In the genomic region with DNA sequence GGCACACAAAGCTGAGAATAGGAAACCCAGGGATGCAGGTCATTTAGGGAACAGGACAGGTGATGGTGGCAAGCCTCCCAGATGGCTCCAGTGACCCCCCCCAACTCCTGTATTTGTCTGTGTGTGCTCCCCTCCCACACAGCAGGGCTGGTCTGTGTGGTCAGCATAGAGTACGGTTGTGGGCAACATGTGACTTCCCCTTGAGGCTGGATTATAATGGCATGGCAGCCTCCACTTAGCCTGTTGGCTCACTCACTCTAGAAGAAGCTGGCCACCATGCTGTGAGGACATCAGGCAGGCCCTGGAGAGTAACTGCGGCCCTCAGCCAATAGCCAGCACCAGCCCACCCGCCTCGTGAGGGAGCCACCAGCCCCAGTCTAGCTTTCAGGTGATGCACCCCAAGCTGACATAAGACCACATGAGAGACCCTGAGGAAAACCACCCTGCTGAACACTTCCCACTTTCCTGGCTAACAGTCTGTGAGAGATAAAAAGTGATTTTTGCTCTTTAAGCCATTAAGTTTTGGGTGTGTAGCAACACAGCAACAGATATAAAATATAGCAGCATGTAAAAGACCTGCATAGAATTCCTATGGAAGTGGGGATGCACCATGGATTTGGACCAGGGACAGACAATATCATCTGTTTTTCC, we compare ENCODE assay signal across 7 cellular contexts.
DNase-seq lines count a peak whose midpoint lies in the region; ATAC-seq and TF ChIP-seq lines count a peak whose summit lies in the region.
"Not testable (repeated sequence)": the region's sequence is repeated elsewhere in the genome, so short reads cannot be mapped to it uniquely, and the experiment has no call there.

No MANE protein-coding gene starts in this region.

- in situ Hi-C loops in KBM-7 (cut with MboI; ENCODE audit: low pct_unique_long_range_greater_than_20kb, low sequenced_read_pairs) = not testable (repeated sequence)

- H3K9me3 Mint-ChIP-seq in CD4-positive, alpha-beta T cell; activated T-cell treated with anti-CD3 and anti-CD28 coated beads, Interleukin-2, amount 50 U/mL, for 24 hours; immature natural killer cell; natural killer cell; stimulated activated effector memory CD8-positive, alpha-beta T cell treated with anti-CD3 and anti-CD28 coated beads, Interleukin-12 subunit alpha, Interleukin-12 subunit beta, amount 100 ng/mL, for 72 hours: not testable (repeated sequence)

- POLR2A ChIA-PET in CD4-positive, alpha-beta T cell (lab: Charles Lee) = not testable (repeated sequence)

- peaks cover 13% of the 10 kb centered on the region for H3K4me1 Mint-ChIP-seq in CD4-positive, alpha-beta T cell (ENCODE audit: low read depth)
- H3K4me1 Mint-ChIP-seq in activated T-cell treated with anti-CD3 and anti-CD28 coated beads, Interleukin-2, amount 50 U/mL, for 24 hours (ENCODE audit: low read depth) = peaks cover 15% of the 10 kb centered on the region
- H3K4me1 Mint-ChIP-seq in immature natural killer cell (peaks cover 19% of the 10 kb centered on the region in 2 donors), natural killer cell (peaks cover 10 to 16% of the 10 kb centered on the region in 2 donors)
- peaks cover 11% of the 10 kb centered on the region for H3K4me1 Mint-ChIP-seq in stimulated activated effector memory CD8-positive, alpha-beta T cell treated with anti-CD3 and anti-CD28 coated beads, Interleukin-12 subunit alpha, Interleukin-12 subunit beta, amount 100 ng/mL, for 72 hours

- H3K27ac ChIP-seq in CD4-positive, alpha-beta T cell (ENCODE audit: low read depth, low read length) = not testable (repeated sequence)

- not testable (repeated sequence) for ATAC-seq in CD4-positive, alpha-beta T cell (ENCODE audit: poor library complexity)
- peak in 2 of 3 donors; percentile 64 to 88 for ATAC-seq in natural killer cell
- peak; percentile 42 for ATAC-seq in stimulated activated effector memory CD8-positive, alpha-beta T cell treated with anti-CD3 and anti-CD28 coated beads, Interleukin-12 subunit alpha, Interleukin-12 subunit beta, amount 100 ng/mL, for 72 hours

- not testable (repeated sequence) for H3K4me3 Mint-ChIP-seq in CD4-positive, alpha-beta T cell; activated T-cell treated with anti-CD3 and anti-CD28 coated beads, Interleukin-2, amount 50 U/mL, for 24 hours; stimulated activated effector memory CD8-positive, alpha-beta T cell treated with anti-CD3 and anti-CD28 coated beads, Interleukin-12 subunit alpha, Interleukin-12 subunit beta, amount 100 ng/mL, for 72 hours
- H3K4me3 Mint-ChIP-seq in immature natural killer cell (peak overlapping the region; percentile 59 to 78 (median 71)), natural killer cell (peak overlapping the region; percentile 68)

- peaks cover 18% of the 10 kb centered on the region for H3K36me3 Mint-ChIP-seq in CD4-positive, alpha-beta T cell (ENCODE audit: low read depth)
- H3K36me3 Mint-ChIP-seq in activated T-cell treated with anti-CD3 and anti-CD28 coated beads, Interleukin-2, amount 50 U/mL, for 24 hours (ENCODE audit: low read depth) = peaks cover 35% of the 10 kb centered on the region
- not testable (repeated sequence) for H3K36me3 Mint-ChIP-seq in immature natural killer cell, natural killer cell
- H3K36me3 Mint-ChIP-seq in stimulated activated effector memory CD8-positive, alpha-beta T cell treated with anti-CD3 and anti-CD28 coated beads, Interleukin-12 subunit alpha, Interleukin-12 subunit beta, amount 100 ng/mL, for 72 hours = peaks cover 22% of the 10 kb centered on the region

- not testable (repeated sequence) for DNase-seq in CD4-positive, alpha-beta T cell; activated T-cell treated with anti-CD3 and anti-CD28 coated beads, Interleukin-2, amount 50 U/mL, for 24 hours; natural killer cell; stimulated activated effector memory CD8-positive, alpha-beta T cell treated with anti-CD3 and anti-CD28 coated beads, Interleukin-12 subunit alpha, Interleukin-12 subunit beta, amount 100 ng/mL, for 72 hours (ENCODE audit: low spot score in 2 of 2)
- DNase-seq in KBM-7 (peak; percentile 77), OCI-M1 (lab: John Stamatoyannopoulos, UW) (peak; percentile 42), immature natural killer cell (peak; percentile 45 to 60 (median 49))

- CTCF ChIA-PET in CD4-positive, alpha-beta T cell (lab: Charles Lee) = not testable (repeated sequence)

- not testable (repeated sequence) for H3K27me3 Mint-ChIP-seq in CD4-positive, alpha-beta T cell; activated T-cell treated with anti-CD3 and anti-CD28 coated beads, Interleukin-2, amount 50 U/mL, for 24 hours; immature natural killer cell (ENCODE audit: low read depth in 3 of 3); natural killer cell (ENCODE audit: low read depth in 2 of 2)

- intact Hi-C loops in CD4-positive, alpha-beta T cell (cut with DNase I, micrococcal nuclease); natural killer cell (cut with micrococcal nuclease): not testable (repeated sequence)

- TF ChIP-seq CTCF in CD4-positive, alpha-beta T cell (IDR thresholded peaks at IDR 0.05); natural killer cell (IDR thresholded peaks at IDR 0.05): not testable (repeated sequence)

- not testable (repeated sequence) for H3K27me3 ChIP-seq in CD4-positive, alpha-beta T cell (ENCODE audit: control insufficient read depth, insufficient read depth, low read length)

- H3K9me3 ChIP-seq in CD4-positive, alpha-beta T cell (ENCODE audit: control insufficient read depth, low read length) = not testable (repeated sequence)

- peak overlapping the region; percentile 65 for H3K27ac Mint-ChIP-seq in CD4-positive, alpha-beta T cell
- peak overlapping the region; percentile 11 for H3K27ac Mint-ChIP-seq in activated T-cell treated with anti-CD3 and anti-CD28 coated beads, Interleukin-2, amount 50 U/mL, for 24 hours
- H3K27ac Mint-ChIP-seq in immature natural killer cell (peak overlapping the region; percentile 71 to 92 (median 82)), natural killer cell (peak overlapping the region; percentile 75 to 76)
- not testable (repeated sequence) for H3K27ac Mint-ChIP-seq in stimulated activated effector memory CD8-positive, alpha-beta T cell treated with anti-CD3 and anti-CD28 coated beads, Interleukin-12 subunit alpha, Interleukin-12 subunit beta, amount 100 ng/mL, for 72 hours
